In genomic region chr15:88658972-88659931, GRCh38 we compare ENCODE assay signal across 10 cellular contexts. TPM values are rescaled to one million over a fixed set of nuclear protein-coding genes. Genes with fewer than 3 reads are reported as not detected.
DNase-seq lines count a peak whose midpoint lies in the region; ATAC-seq and TF ChIP-seq lines count a peak whose summit lies in the region.
"Had no signal": no experiment of that assay in that cellular context is flagged by ENCODE, and none has a peak within 500 bp of the region (broad histone marks: within the 10 kb centered on the region; RNA-seq: fewer than 3 reads in every experiment).

No MANE protein-coding gene starts in this region.

- peak overlapping the region; percentile 83 to 89 for H3K27ac Mint-ChIP-seq in effector memory CD8-positive, alpha-beta T cell
- peak overlapping the region in 8 of 9 donors; percentile 23 to 92 (median 81) for H3K27ac Mint-ChIP-seq in naive thymus-derived CD4-positive, alpha-beta T cell

- H3K9me3 ChIP-seq in MG63 (no peaks in the 10 kb centered on the region), upper lobe of right lung (no peaks in the 10 kb centered on the region), thyroid gland (no peaks in the 10 kb centered on the region)
- H3K9me3 ChIP-seq in naive thymus-derived CD4-positive, alpha-beta T cell (ENCODE audit: control insufficient read depth in 2 of 3, low read length in 3 of 3): no peaks in the 10 kb centered on the region
- H3K9me3 ChIP-seq: ovary had no signal

- no peak overlapping the region for H3K4me3 Mint-ChIP-seq in effector memory CD8-positive, alpha-beta T cell
- H3K4me3 Mint-ChIP-seq in naive thymus-derived CD4-positive, alpha-beta T cell: peak overlapping the region in 4 of 10 donors; percentile 16 to 65 (median 34)

- H3K27ac ChIP-seq in naive thymus-derived CD4-positive, alpha-beta T cell (ENCODE audit: low read depth, low read length): peak overlapping the region; percentile 28
- H3K27ac ChIP-seq in upper lobe of right lung (no peak overlapping the region), thyroid gland (no peak overlapping the region)
- H3K27ac ChIP-seq: ovary had no signal

- peaks cover 16% of the 10 kb centered on the region for H3K36me3 Mint-ChIP-seq in effector memory CD8-positive, alpha-beta T cell (ENCODE audit: insufficient read depth)
- H3K36me3 Mint-ChIP-seq in naive thymus-derived CD4-positive, alpha-beta T cell: peaks cover 0 to 12% (median 3%) of the 10 kb centered on the region in 5 donors

- H3K4me3 ChIP-seq in AG10803 (ENCODE audit: low read length): no peak overlapping the region
- no peak overlapping the region for H3K4me3 ChIP-seq in MG63
- H3K4me3 ChIP-seq in naive thymus-derived CD4-positive, alpha-beta T cell (ENCODE audit: low read length): no peak overlapping the region
- H3K4me3 ChIP-seq in upper lobe of right lung: no peak overlapping the region
- H3K4me3 ChIP-seq in thyroid gland (replicated peaks in 1 of 3): no peak overlapping the region
- H3K4me3 ChIP-seq: ovary had no signal

- DNase-seq in AG10803 (ENCODE audit: low read depth) (peak; percentile 60), MG63 (peak; percentile 91), upper lobe of right lung (no peak), A172 (ENCODE audit: low spot score) (no peak), NOMO-1 (lab: John Stamatoyannopoulos, UW; ENCODE audit: unreplicated experiment in 2 of 2) (no peak), thyroid gland (no peak)
- no peak for DNase-seq in effector memory CD8-positive, alpha-beta T cell
- no peak for DNase-seq in naive thymus-derived CD4-positive, alpha-beta T cell
- DNase-seq: activated CD4-positive, alpha-beta T cell treated with anti-CD3 and anti-CD28 coated beads, Interleukin-2, amount 50 U/mL, for 1 hour; ovary had no signal

- H3K27me3 ChIP-seq in MG63 (no peaks in the 10 kb centered on the region), upper lobe of right lung (no peaks in the 10 kb centered on the region), thyroid gland (no peaks in the 10 kb centered on the region)
- no peaks in the 10 kb centered on the region for H3K27me3 ChIP-seq in naive thymus-derived CD4-positive, alpha-beta T cell (ENCODE audit: control insufficient read depth in 2 of 2, insufficient read depth in 2 of 2, low read length in 2 of 2)
- H3K27me3 ChIP-seq: ovary had no signal

- POLR2A ChIA-PET in naive thymus-derived CD4-positive, alpha-beta T cell (lab: Charles Lee): interaction anchor here (1.2 to 1.9 kb wide), 3 partner anchors 10 to 38 kb away, joined by 3 to 7 read pairs (median 6); partner anchors contain the start of gene AEN

- TF ChIP-seq CTCF in AG10803 (conservative IDR thresholded peaks at IDR 0.05; ENCODE audit: low read length) (no peak), upper lobe of right lung (IDR thresholded peaks at IDR 0.05) (no peak), thyroid gland (IDR thresholded peaks at IDR 0.05) (no peak)

- H3K36me3 ChIP-seq in MG63 (no peaks in the 10 kb centered on the region), upper lobe of right lung (no peaks in the 10 kb centered on the region), thyroid gland (no peaks in the 10 kb centered on the region)
- no peaks in the 10 kb centered on the region for H3K36me3 ChIP-seq in naive thymus-derived CD4-positive, alpha-beta T cell (ENCODE audit: control insufficient read depth in 2 of 3, insufficient read depth in 3 of 3, low read length in 3 of 3)
- H3K36me3 ChIP-seq: ovary had no signal

- TF ChIP-seq POLR2A in thyroid gland (IDR thresholded peaks at IDR 0.05): no peak

- no peak for ATAC-seq in effector memory CD8-positive, alpha-beta T cell (replicated peaks)
- ATAC-seq in naive thymus-derived CD4-positive, alpha-beta T cell: no peak
- no peak for ATAC-seq in upper lobe of right lung

- WGBS in thyroid gland, 2 donors: 68 to 78% methylated on average over 18 of the region's 18 CpGs

- intact Hi-C loops in naive thymus-derived CD4-positive, alpha-beta T cell (cut with micrococcal nuclease): no loop called here
- intact Hi-C loops in upper lobe of right lung (cut with DNase I): no loop called here
- intact Hi-C loops in thyroid gland (cut with DNase I): no loop called here

- CTCF ChIA-PET in naive thymus-derived CD4-positive, alpha-beta T cell (lab: Charles Lee): interaction anchor here (0.6 to 4.6 kb wide), 5 partner anchors 24 to 243 kb away, joined by 3 to 28 read pairs (median 5); no protein-coding TSS in a partner anchor

- no peaks in the 10 kb centered on the region for H3K27me3 Mint-ChIP-seq in effector memory CD8-positive, alpha-beta T cell
- no peaks in the 10 kb centered on the region for H3K27me3 Mint-ChIP-seq in naive thymus-derived CD4-positive, alpha-beta T cell

- peaks cover 16 to 74% of the 10 kb centered on the region in 2 donors for H3K4me1 ChIP-seq in naive thymus-derived CD4-positive, alpha-beta T cell (ENCODE audit: control insufficient read depth in 2 of 2, insufficient read depth in 2 of 2, low read length in 2 of 2)
- H3K4me1 ChIP-seq in upper lobe of right lung (no peaks in the 10 kb centered on the region), thyroid gland (no peaks in the 10 kb centered on the region)

- peaks cover 20 to 24% of the 10 kb centered on the region in 2 donors for H3K4me1 Mint-ChIP-seq in effector memory CD8-positive, alpha-beta T cell (ENCODE audit: low read depth in 2 of 2)
- H3K4me1 Mint-ChIP-seq in naive thymus-derived CD4-positive, alpha-beta T cell: peaks cover 6 to 96% (median 72%) of the 10 kb centered on the region in 7 donors

- H3K9me3 Mint-ChIP-seq in effector memory CD8-positive, alpha-beta T cell: no peaks in the 10 kb centered on the region
- no peaks in the 10 kb centered on the region for H3K9me3 Mint-ChIP-seq in naive thymus-derived CD4-positive, alpha-beta T cell

RNA-seq across cellular contexts. Expression of gene ISG20, which starts 20.4 kb away (rescaled TPM):
- total RNA-seq in MG63 (2014; rRNA removed; shearing (Covaris generic); ENCODE audit: low replicate concordance): 19.2 TPM in 1 of 2 replicates, not detected in the other
- total RNA-seq in naive thymus-derived CD4-positive, alpha-beta T cell: 100 to 1,000 TPM in 4 of 5 experiments, 10 to 100 TPM in 1; 92.5 to 160 (median 149) TPM
- polyA plus RNA-seq in naive thymus-derived CD4-positive, alpha-beta T cell: 100 to 1,000 TPM; 344 to 415 TPM
- total RNA-seq in upper lobe of right lung: 34.9 TPM
- 3.8 and 7.7 TPM in 2 replicates for total RNA-seq in A172 (2014; rRNA removed; shearing (Covaris generic))
- 10 to 100 TPM; 14.3 to 47.8 (median 35.1) TPM for total RNA-seq in thyroid gland

RNA-seq across cellular contexts. Expression of gene AEN, which starts 38.1 kb away (rescaled TPM):
- 33.5 and 48.4 TPM in 2 replicates for total RNA-seq in MG63 (2014; rRNA removed; shearing (Covaris generic); ENCODE audit: low replicate concordance)
- total RNA-seq in naive thymus-derived CD4-positive, alpha-beta T cell: 10 to 100 TPM; 29.6 to 52.1 (median 44.2) TPM
- 10 to 100 TPM; 20.2 to 31.7 TPM for polyA plus RNA-seq in naive thymus-derived CD4-positive, alpha-beta T cell
- total RNA-seq in upper lobe of right lung (34.6 TPM), thyroid gland (10 to 100 TPM; 21.6 to 32.8 (median 27.3) TPM)
- 32.7 and 37.0 TPM in 2 replicates for total RNA-seq in A172 (2014; rRNA removed; shearing (Covaris generic))

Comparison
In these comparisons a context has a peak if more than half of its experiments do, and no peak if none do; other contexts are left out.
1. DNase-seq: peak in AG10803 (single experiment) and MG63 (single experiment); none in effector memory CD8-positive, alpha-beta T cell (0 of 3), naive thymus-derived CD4-positive, alpha-beta T cell (0 of 9), upper lobe of right lung (single experiment), A172 (single experiment), NOMO-1 (0 of 2) and thyroid gland (0 of 2).